25 cellular contexts compared by ENCODE assay signal in genomic region chr4:54861201-54861600, GRCh38.
"Had no signal": no experiment of that assay in that cellular context is flagged by ENCODE, and none has a peak within 500 bp of the region (broad histone marks: within the 10 kb centered on the region; RNA-seq: fewer than 3 reads in every experiment).

No MANE protein-coding gene starts in this region.

- H3K36me3 ChIP-seq: esophagus squamous epithelium, gastrocnemius medialis, heart right ventricle, left lung, lower lobe of right lung had no signal

- H3K36me3 Mint-ChIP-seq: mesothelial cell of epicardium; naive B cell; naive thymus-derived CD8-positive, alpha-beta T cell had no signal

- H3K27me3 Mint-ChIP-seq: dendritic cell treated with granulocyte-macrophage colony-stimulating factor and Interleukin-4, amounts not matched to agents 40 ng/mL and 50 ng/mL, for 4 days; effector memory CD8-positive, alpha-beta T cell had no signal

- DNase-seq: effector CD8-positive, alpha-beta T cell; effector memory CD8-positive, alpha-beta T cell; endodermal cell; erythroblast; esophagus squamous epithelium; foreskin fibroblast; foreskin melanocyte; gastrocnemius medialis; glutamatergic neuron; head of caudate nucleus; heart right ventricle; hippocampal formation; left cardiac atrium; left lung; left ventricle myocardium superior; lower lobe of right lung; mesenchymal stem cell; mucosa of descending colon; naive B cell; naive thymus-derived CD8-positive, alpha-beta T cell had no signal

- H3K27me3 ChIP-seq: esophagus squamous epithelium, gastrocnemius medialis, heart right ventricle, left lung had no signal

- ATAC-seq: effector memory CD8-positive, alpha-beta T cell; esophagus mucosa; gastrocnemius medialis; heart right ventricle; left cardiac atrium; left lung; left ventricle myocardium superior; lower lobe of right lung; mucosa of descending colon; naive thymus-derived CD8-positive, alpha-beta T cell had no signal

- H3K4me3 Mint-ChIP-seq: dendritic cell treated with granulocyte-macrophage colony-stimulating factor and Interleukin-4, amounts not matched to agents 40 ng/mL and 50 ng/mL, for 4 days; effector memory CD8-positive, alpha-beta T cell; endodermal cell; mesothelial cell of epicardium; naive B cell; naive thymus-derived CD8-positive, alpha-beta T cell had no signal

- H3K4me3 ChIP-seq: coronary artery, esophagus squamous epithelium, gastrocnemius medialis, heart right ventricle, left lung, lower lobe of right lung, mucosa of descending colon had no signal

- H3K4me1 Mint-ChIP-seq: endodermal cell; mesothelial cell of epicardium; naive B cell; naive thymus-derived CD8-positive, alpha-beta T cell had no signal

- H3K27ac Mint-ChIP-seq: dendritic cell treated with granulocyte-macrophage colony-stimulating factor and Interleukin-4, amounts not matched to agents 40 ng/mL and 50 ng/mL, for 4 days; effector memory CD8-positive, alpha-beta T cell; endodermal cell; mesothelial cell of epicardium; naive B cell had no signal

- H3K27ac ChIP-seq: coronary artery, epithelial cell of prostate, esophagus squamous epithelium, gastrocnemius medialis, heart right ventricle, left lung, lower lobe of right lung had no signal

- H3K4me1 ChIP-seq: esophagus squamous epithelium, gastrocnemius medialis, left lung, lower lobe of right lung had no signal

- H3K9me3 Mint-ChIP-seq: dendritic cell treated with granulocyte-macrophage colony-stimulating factor and Interleukin-4, amounts not matched to agents 40 ng/mL and 50 ng/mL, for 4 days; endodermal cell; mesothelial cell of epicardium; naive B cell; naive thymus-derived CD8-positive, alpha-beta T cell had no signal
